16 cellular contexts compared by ENCODE assay signal in genomic region chr10:75922435-75922834, GRCh38.
DNase-seq lines count a peak whose midpoint lies in the region; ATAC-seq and TF ChIP-seq lines count a peak whose summit lies in the region.
"Had no signal": no experiment of that assay in that cellular context is flagged by ENCODE, and none has a peak within 500 bp of the region (broad histone marks: within the 10 kb centered on the region; RNA-seq: fewer than 3 reads in every experiment).

No MANE protein-coding gene starts in this region.

- POLR2A ChIA-PET in PC-9 (lab: Charles Lee; ENCODE audit: unreplicated experiment): no interaction called here
- POLR2A ChIA-PET in Caco-2 (lab: Charles Lee): no interaction called here

- H3K36me3 Mint-ChIP-seq in Caco-2 (ENCODE audit: insufficient read depth, unreplicated experiment): no peaks in the 10 kb centered on the region
- H3K36me3 Mint-ChIP-seq: activated naive CD4-positive, alpha-beta T cell treated with anti-CD3 and anti-CD28 coated beads, Interleukin-2, amount 50 U/mL, for 72 hours had no signal

- no peak overlapping the region for H3K27ac ChIP-seq in PC-9
- H3K27ac ChIP-seq: sigmoid colon, thyroid gland had no signal

- H3K79me2 ChIP-seq in PC-9 (ENCODE audit: low read depth): no peaks in the 10 kb centered on the region

- H2AFZ ChIP-seq in PC-9: no peak overlapping the region

- H3K4me1 ChIP-seq in PC-9 (replicated peaks; ENCODE audit: insufficient read depth): no peaks in the 10 kb centered on the region
- no peaks in the 10 kb centered on the region for H3K4me1 ChIP-seq in Caco-2
- H3K4me1 ChIP-seq: sigmoid colon, thyroid gland had no signal

- H3K4me3 Mint-ChIP-seq in Caco-2 (ENCODE audit: unreplicated experiment): no peak overlapping the region
- H3K4me3 Mint-ChIP-seq: H9 had no signal

- DNase-seq in DMS53 (lab: John Stamatoyannopoulos, UW): peak; percentile 26
- no peak for DNase-seq in DMS53 treated with DMSO at 0.1 percent for 48 hours (lab: John Stamatoyannopoulos, UW; ENCODE audit: unreplicated experiment)
- DNase-seq in PC-9: no peak
- DNase-seq in fibroblast of peridontal ligament (ENCODE audit: extremely low read depth): peak; percentile 6
- peak; percentile 14 for DNase-seq in pons (ENCODE audit: low spot score)
- DNase-seq in activated effector memory CD4-positive, alpha-beta T cell treated with anti-CD3 and anti-CD28 coated beads, Interleukin-2, amount 50 U/mL, for 16 hours: no peak
- no peak for DNase-seq in Caco-2
- DNase-seq: effector memory CD4-positive, alpha-beta T cell; H9; NCI-H187 treated with DMSO at 0.1 percent for 48 hours; OCI-M1; sigmoid colon; T1000; thyroid gland had no signal

- no peaks in the 10 kb centered on the region for H3K27me3 ChIP-seq in PC-9 (ENCODE audit: insufficient read depth, low read depth)
- no peaks in the 10 kb centered on the region for H3K27me3 ChIP-seq in Caco-2 (replicated peaks; ENCODE audit: control insufficient read depth, insufficient read depth, low read length)
- H3K27me3 ChIP-seq: sigmoid colon, thyroid gland had no signal

- TF ChIP-seq CTCF in PC-9 (conservative IDR thresholded peaks at IDR 0.05): peak; percentile 43
- TF ChIP-seq CTCF in Caco-2 (IDR thresholded peaks at IDR 0.05; ENCODE audit: insufficient read depth in 1 of 2, low read depth in 1 of 2, low read length in 1 of 2, severe bottlenecking in 1 of 2, unreplicated experiment in 1 of 2): peak in 1 of 2 experiments; percentile 24

- no peak for ATAC-seq in HG03432 (IDR thresholded peaks at IDR 0.05; ENCODE audit: unreplicated experiment)
- ATAC-seq: activated naive CD4-positive, alpha-beta T cell treated with anti-CD3 and anti-CD28 coated beads, Interleukin-2, amount 50 U/mL, for 72 hours had no signal

- H3K4me1 Mint-ChIP-seq in Caco-2 (ENCODE audit: low read depth, unreplicated experiment): no peaks in the 10 kb centered on the region

- no peaks in the 10 kb centered on the region for H3F3A ChIP-seq in PC-9 (ENCODE audit: insufficient read depth, low read depth)

- no peaks in the 10 kb centered on the region for H3K9me2 ChIP-seq in PC-9 (ENCODE audit: insufficient read depth)

- H4K20me1 ChIP-seq in PC-9 (ENCODE audit: insufficient read depth): no peaks in the 10 kb centered on the region

- no peak overlapping the region for H3K27ac Mint-ChIP-seq in Caco-2 (ENCODE audit: unreplicated experiment)
- H3K27ac Mint-ChIP-seq: activated naive CD4-positive, alpha-beta T cell treated with anti-CD3 and anti-CD28 coated beads, Interleukin-2, amount 50 U/mL, for 72 hours; H9 had no signal

- H3K27me3 Mint-ChIP-seq in Caco-2 (ENCODE audit: insufficient read depth, unreplicated experiment): no peaks in the 10 kb centered on the region

- BruUV-seq in PC-9 (replicated peaks; lab: Mats Ljungman, UMichigan): no TSS peak
- no TSS peak for BruUV-seq in Caco-2 (replicated peaks; lab: Mats Ljungman, UMichigan)

- CTCF ChIA-PET in PC-9 (lab: Charles Lee): no interaction called here
- CTCF ChIA-PET in Caco-2 (lab: Charles Lee): no interaction called here

- H3K4me3 ChIP-seq in PC-9 (no peak overlapping the region), Caco-2 (ENCODE audit: low read depth, low read length) (no peak overlapping the region)
- H3K4me3 ChIP-seq: sigmoid colon, thyroid gland had no signal

- intact Hi-C loops in PC-9 (cut with micrococcal nuclease; ENCODE audit: unreplicated experiment) (loop anchor here (10.0 kb wide), 1 partner anchor 518 kb away; the partner anchor contains the start of gene ZNF503), Caco-2 (cut with micrococcal nuclease; ENCODE audit: unreplicated experiment) (no loop called here)

- no peaks in the 10 kb centered on the region for H3K9me3 Mint-ChIP-seq in Caco-2 (ENCODE audit: unreplicated experiment)
- H3K9me3 Mint-ChIP-seq: H9 had no signal

- H3K4me2 ChIP-seq in PC-9: no peak overlapping the region

- H3K9me3 ChIP-seq in PC-9 (ENCODE audit: insufficient read depth, low read depth): no peaks in the 10 kb centered on the region
- H3K9me3 ChIP-seq in Caco-2: no peaks in the 10 kb centered on the region
- H3K9me3 ChIP-seq: sigmoid colon, thyroid gland had no signal

- H3K36me3 ChIP-seq in PC-9 (ENCODE audit: low read depth) (no peaks in the 10 kb centered on the region), Caco-2 (ENCODE audit: control insufficient read depth, insufficient read depth, low read length) (no peaks in the 10 kb centered on the region)
- H3K36me3 ChIP-seq: sigmoid colon, thyroid gland had no signal

Comparison
In these comparisons a context has a peak if more than half of its experiments do, and no peak if none do; other contexts are left out.
1. DNase-seq: peak in DMS53 (single experiment), fibroblast of peridontal ligament (single experiment) and pons (single experiment); none in DMS53 treated with DMSO at 0.1 percent for 48 hours (single experiment), PC-9 (0 of 2), activated effector memory CD4-positive, alpha-beta T cell treated with anti-CD3 and anti-CD28 coated beads, Interleukin-2, amount 50 U/mL, for 16 hours (single experiment) and Caco-2 (0 of 2).